Comparison of ENCODE assay signal across 8 cellular contexts in genomic region chr20:35303735-35304431, GRCh38. TPM values are rescaled to one million over a fixed set of nuclear protein-coding genes. Genes with fewer than 3 reads are reported as not detected.
A peak's percentile ranks its signal among the peaks of the same experiment; 100 is the strongest.
DNase-seq lines count a peak whose midpoint lies in the region; ATAC-seq and TF ChIP-seq lines count a peak whose summit lies in the region.

No MANE protein-coding gene starts in this region.

- H3K27ac ChIP-seq in KMS-11 = no peak overlapping the region
- H3K27ac ChIP-seq in esophagus muscularis mucosa (replicated peaks in 1 of 4) = peak overlapping the region in 1 of 4 donors; percentile 3

- no peaks in the 10 kb centered on the region for H3K27me3 Mint-ChIP-seq in naive thymus-derived CD8-positive, alpha-beta T cell

- H3K36me3 Mint-ChIP-seq in naive thymus-derived CD8-positive, alpha-beta T cell = peaks cover 0 to 10% (median 2%) of the 10 kb centered on the region in 3 donors
- H3K36me3 Mint-ChIP-seq in stimulated activated effector memory CD8-positive, alpha-beta T cell treated with anti-CD3 and anti-CD28 coated beads, Interleukin-12 subunit alpha, Interleukin-12 subunit beta, amount 100 ng/mL, for 72 hours = peaks cover 16% of the 10 kb centered on the region

- H3K4me3 Mint-ChIP-seq in naive thymus-derived CD8-positive, alpha-beta T cell = no peak overlapping the region
- peak overlapping the region; percentile 14 for H3K4me3 Mint-ChIP-seq in stimulated activated effector memory CD8-positive, alpha-beta T cell treated with anti-CD3 and anti-CD28 coated beads, Interleukin-12 subunit alpha, Interleukin-12 subunit beta, amount 100 ng/mL, for 72 hours

- POLR2A ChIA-PET in naive thymus-derived CD8-positive, alpha-beta T cell (lab: Charles Lee) = interaction anchor here (0.8 to 1.4 kb wide), 2 partner anchors 26 to 207 kb away, joined by 3 read pairs; partner anchors contain the start of gene MMP24OS

- intact Hi-C loops in esophagus muscularis mucosa (cut with DNase I) = loop anchor here (2.0 kb wide), 2 partner anchors 135 to 143 kb away; partner anchors contain the start of gene GDF5

- 20% methylated on average over 13 of the region's 18 CpGs for WGBS in esophagus muscularis mucosa

- TF ChIP-seq EP300 in esophagus muscularis mucosa (IDR thresholded peaks at IDR 0.05) = no peak

- H3K4me3 ChIP-seq in GM12865 (ENCODE audit: low read depth, low read length) = no peak overlapping the region
- no peak overlapping the region for H3K4me3 ChIP-seq in KMS-11 (IDR thresholded peaks at IDR 0.05; ENCODE audit: insufficient read depth, low read depth, low read length)
- no peak overlapping the region for H3K4me3 ChIP-seq in esophagus muscularis mucosa

- no peaks in the 10 kb centered on the region for H3K27me3 ChIP-seq in KMS-11 (ENCODE audit: insufficient read depth, low read depth)
- H3K27me3 ChIP-seq in esophagus muscularis mucosa = no peaks in the 10 kb centered on the region

- H4K20me1 ChIP-seq in KMS-11 (ENCODE audit: insufficient read depth) = no peaks in the 10 kb centered on the region

- TF ChIP-seq CTCF in GM12865 (IDR thresholded peaks at IDR 0.05; ENCODE audit: insufficient read depth, low read depth, low read length, missing control alignments) (peak; percentile 93), KMS-11 (conservative IDR thresholded peaks at IDR 0.05; ENCODE audit: low read depth, low read length) (peak; percentile 96), esophagus muscularis mucosa (IDR thresholded peaks at IDR 0.05) (peak; percentile 86 to 98 (median 91))

- no peaks in the 10 kb centered on the region for H3K9me3 ChIP-seq in esophagus muscularis mucosa

- TF ChIP-seq POLR2A in esophagus muscularis mucosa (IDR thresholded peaks at IDR 0.05; ENCODE audit: low read depth) = no peak

- no peak overlapping the region; the same call in 1 of the 2 replicates for H2AFZ ChIP-seq in KMS-11 (ENCODE audit: low read depth)

- H3K9ac ChIP-seq in KMS-11 = no peak overlapping the region

- peak overlapping the region in 7 of 10 donors; percentile 45 to 85 (median 60) for H3K27ac Mint-ChIP-seq in naive thymus-derived CD8-positive, alpha-beta T cell
- peak overlapping the region; percentile 95 for H3K27ac Mint-ChIP-seq in stimulated activated effector memory CD8-positive, alpha-beta T cell treated with anti-CD3 and anti-CD28 coated beads, Interleukin-12 subunit alpha, Interleukin-12 subunit beta, amount 100 ng/mL, for 72 hours

- H3K36me3 ChIP-seq in KMS-11 (ENCODE audit: insufficient read depth) = no peaks in the 10 kb centered on the region
- H3K36me3 ChIP-seq in esophagus muscularis mucosa = peaks cover 0 to 14% (median 5%) of the 10 kb centered on the region in 4 donors

- ATAC-seq in naive thymus-derived CD8-positive, alpha-beta T cell = peak; percentile 97 to 99
- peak; percentile 64 for ATAC-seq in stimulated activated effector memory CD8-positive, alpha-beta T cell treated with anti-CD3 and anti-CD28 coated beads, Interleukin-12 subunit alpha, Interleukin-12 subunit beta, amount 100 ng/mL, for 72 hours
- ATAC-seq in GM18870 (IDR thresholded peaks at IDR 0.05; ENCODE audit: unreplicated experiment) = no peak

- peaks cover 2 to 9% (median 7%) of the 10 kb centered on the region in 4 donors for H3K4me1 Mint-ChIP-seq in naive thymus-derived CD8-positive, alpha-beta T cell
- peaks cover 70% of the 10 kb centered on the region for H3K4me1 Mint-ChIP-seq in stimulated activated effector memory CD8-positive, alpha-beta T cell treated with anti-CD3 and anti-CD28 coated beads, Interleukin-12 subunit alpha, Interleukin-12 subunit beta, amount 100 ng/mL, for 72 hours

- no peaks in the 10 kb centered on the region for H3K9me3 Mint-ChIP-seq in naive thymus-derived CD8-positive, alpha-beta T cell
- H3K9me3 Mint-ChIP-seq in stimulated activated effector memory CD8-positive, alpha-beta T cell treated with anti-CD3 and anti-CD28 coated beads, Interleukin-12 subunit alpha, Interleukin-12 subunit beta, amount 100 ng/mL, for 72 hours = no peaks in the 10 kb centered on the region

- H3K4me1 ChIP-seq in KMS-11 (ENCODE audit: low read depth, poor library complexity, severe bottlenecking) (peaks cover 12% of the 10 kb centered on the region), esophagus muscularis mucosa (peaks cover 22 to 65% (median 63%) of the 10 kb centered on the region in 4 donors)

- no peak overlapping the region for H3K4me2 ChIP-seq in KMS-11

- DNase-seq in GM12865 (ENCODE audit: low read depth) = peak; percentile 93
- peak; percentile 91 for DNase-seq in OCI-M1 (lab: John Stamatoyannopoulos, UW)
- DNase-seq in activated T-cell treated with anti-CD3 and anti-CD28 coated beads for 4 hours = peak; percentile 77
- peak; percentile 96 for DNase-seq in esophagus muscularis mucosa (ENCODE audit: extremely low spot score)
- DNase-seq in naive thymus-derived CD8-positive, alpha-beta T cell = peak; percentile 63 to 91 (median 82)
- peak; percentile 84 to 94 for DNase-seq in stimulated activated effector memory CD8-positive, alpha-beta T cell treated with anti-CD3 and anti-CD28 coated beads, Interleukin-12 subunit alpha, Interleukin-12 subunit beta, amount 100 ng/mL, for 72 hours (ENCODE audit: low spot score in 2 of 2)

- H3K79me2 ChIP-seq in KMS-11 (ENCODE audit: insufficient read depth, low read depth) = no peaks in the 10 kb centered on the region

RNA-seq across cellular contexts. Expression of gene FAM83C, which starts 11.7 kb away (rescaled TPM):
- not detected for total RNA-seq in esophagus muscularis mucosa
- not detected for total RNA-seq in naive thymus-derived CD8-positive, alpha-beta T cell
- polyA plus RNA-seq in naive thymus-derived CD8-positive, alpha-beta T cell = not detected

RNA-seq across cellular contexts. Expression of gene EIF6, which starts 19.3 kb away (rescaled TPM):
- 100 to 1,000 TPM in 1 of 4 donors, 10 to 100 TPM in 3; 47.8 to 106 (median 85.0) TPM for total RNA-seq in esophagus muscularis mucosa
- total RNA-seq in naive thymus-derived CD8-positive, alpha-beta T cell = 10 to 100 TPM; 54.7 to 60.9 TPM
- polyA plus RNA-seq in naive thymus-derived CD8-positive, alpha-beta T cell = 100 to 1,000 TPM; 155 to 174 (median 157) TPM

RNA-seq across cellular contexts. Expression of gene MMP24OS, which starts 26.0 kb away (rescaled TPM):
- total RNA-seq in esophagus muscularis mucosa = 10 to 100 TPM; 27.7 to 37.8 (median 32.0) TPM
- total RNA-seq in naive thymus-derived CD8-positive, alpha-beta T cell = 10 to 100 TPM; 83.4 to 85.9 TPM
- 10 to 100 TPM in 1 of 3 donors, 1 to 10 TPM in 2; 7.6 to 12.3 (median 9.0) TPM for polyA plus RNA-seq in naive thymus-derived CD8-positive, alpha-beta T cell
